ENCODE assay signal across 8 cellular contexts in the genomic region with DNA sequence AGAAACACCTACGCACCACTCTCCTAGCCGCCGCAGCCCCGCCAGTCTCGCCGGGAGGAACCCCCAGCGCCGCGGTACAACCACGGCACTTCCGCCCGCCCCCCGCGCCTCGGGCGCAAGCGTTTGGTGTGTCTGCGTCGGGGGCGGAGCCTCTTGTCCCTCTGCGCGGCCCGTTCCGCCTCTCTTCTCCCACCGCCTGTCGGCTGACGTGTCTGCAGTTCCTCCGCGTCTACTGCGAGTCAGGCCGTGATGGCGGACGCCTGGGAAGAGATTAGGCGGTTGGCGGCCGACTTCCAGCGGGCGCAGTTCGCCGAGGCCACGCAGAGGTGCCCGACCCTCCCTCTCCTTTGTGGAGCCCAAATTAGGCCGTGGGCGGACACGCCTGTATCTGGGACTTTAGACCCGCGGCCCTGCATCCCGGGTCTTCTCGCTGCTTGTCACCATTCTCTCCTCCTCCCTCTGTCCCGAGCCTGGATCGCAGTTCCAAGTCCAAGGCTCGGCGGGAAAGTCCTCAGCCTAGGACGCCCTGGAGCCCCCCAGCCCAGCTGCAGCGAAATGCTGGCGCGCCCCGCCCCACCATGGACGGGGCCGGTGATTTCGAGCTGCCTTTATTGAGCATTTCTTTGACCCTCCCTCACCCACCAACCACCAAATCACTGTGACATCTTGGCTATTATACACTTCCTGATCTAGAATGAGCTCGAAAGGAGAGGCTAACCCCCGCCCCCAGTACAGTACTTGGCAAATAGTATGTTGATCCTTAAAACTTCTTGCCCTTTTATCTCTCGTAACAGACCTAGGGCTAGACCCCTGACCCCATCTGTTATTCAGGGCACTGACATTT. TPM values are rescaled to one million over a fixed set of nuclear protein-coding genes. Genes with fewer than 3 reads are reported as not detected.
DNase-seq lines count a peak whose midpoint lies in the region; ATAC-seq and TF ChIP-seq lines count a peak whose summit lies in the region.

A gene (plus strand): TSS at position 182 of the 844 bp plus-strand sequence. CDS start 68 bp downstream, at position 250.

- POLR2A ChIA-PET in RWPE1 (lab: Yijun Ruan, JAX; ENCODE audit: low non-redundant PET) = interaction anchor here (0.7 kb wide), 1 partner anchor 102 kb away, joined by 3 read pairs; no protein-coding TSS in a partner anchor

- no peaks in the 10 kb centered on the region for H3K9me3 Mint-ChIP-seq in activated T-helper 2 cell treated with anti-CD3 and anti-CD28 coated beads, Interferon-gamma antibody, Interleukin-2, Interleukin-4, amounts not matched to agents 10 μg/mL and 5 μg/mL and 100 μg/mL, durations not matched to agents 14 hours and 24 hours and 36 hours
- H3K9me3 Mint-ChIP-seq in natural killer cell = no peaks in the 10 kb centered on the region

- H3K4me3 Mint-ChIP-seq in activated T-helper 2 cell treated with anti-CD3 and anti-CD28 coated beads, Interferon-gamma antibody, Interleukin-2, Interleukin-4, amounts not matched to agents 10 μg/mL and 5 μg/mL and 100 μg/mL, durations not matched to agents 14 hours and 24 hours and 36 hours (ENCODE audit: low read depth) = peak within 1 kb of the TSS; percentile 99
- H3K4me3 Mint-ChIP-seq in natural killer cell = peak within 1 kb of the TSS; percentile 98

- H3K36me3 Mint-ChIP-seq in activated T-helper 2 cell treated with anti-CD3 and anti-CD28 coated beads, Interferon-gamma antibody, Interleukin-2, Interleukin-4, amounts not matched to agents 10 μg/mL and 5 μg/mL and 100 μg/mL, durations not matched to agents 14 hours and 24 hours and 36 hours (ENCODE audit: low read depth) = peaks cover 19% of the 10 kb centered on the region
- H3K36me3 Mint-ChIP-seq in natural killer cell = peaks cover 8% of the 10 kb centered on the region

- peak; percentile 93 to 98 (median 94) for ATAC-seq in natural killer cell

- peak within 1 kb of the TSS; percentile 86 for H3K27ac ChIP-seq in RWPE1

- no peaks in the 10 kb centered on the region for H3K27me3 Mint-ChIP-seq in activated T-helper 2 cell treated with anti-CD3 and anti-CD28 coated beads, Interferon-gamma antibody, Interleukin-2, Interleukin-4, amounts not matched to agents 10 μg/mL and 5 μg/mL and 100 μg/mL, durations not matched to agents 14 hours and 24 hours and 36 hours (ENCODE audit: low read depth)
- H3K27me3 Mint-ChIP-seq in natural killer cell (ENCODE audit: low read depth in 2 of 2) = no peaks in the 10 kb centered on the region

- peaks cover 12% of the 10 kb centered on the region for H3K4me1 Mint-ChIP-seq in activated T-helper 2 cell treated with anti-CD3 and anti-CD28 coated beads, Interferon-gamma antibody, Interleukin-2, Interleukin-4, amounts not matched to agents 10 μg/mL and 5 μg/mL and 100 μg/mL, durations not matched to agents 14 hours and 24 hours and 36 hours (ENCODE audit: low read depth)
- H3K4me1 Mint-ChIP-seq in natural killer cell = peaks cover 14 to 35% of the 10 kb centered on the region in 2 donors

- CTCF ChIA-PET in RWPE1 (lab: Yijun Ruan, JAX) = interaction anchor here (0.5 kb wide), 1 partner anchor 918 kb away, joined by 3 read pairs; no protein-coding TSS in a partner anchor

- H3K27ac Mint-ChIP-seq in activated T-helper 2 cell treated with anti-CD3 and anti-CD28 coated beads, Interferon-gamma antibody, Interleukin-2, Interleukin-4, amounts not matched to agents 10 μg/mL and 5 μg/mL and 100 μg/mL, durations not matched to agents 14 hours and 24 hours and 36 hours = peak within 1 kb of the TSS; percentile 99
- peak within 1 kb of the TSS; percentile 98 to 99 for H3K27ac Mint-ChIP-seq in natural killer cell

- intact Hi-C loops in activated T-helper 2 cell treated with anti-CD3 and anti-CD28 coated beads, Interferon-gamma antibody, Interleukin-2, Interleukin-4, amounts not matched to agents 10 μg/mL and 5 μg/mL and 100 μg/mL, durations not matched to agents 14 hours and 24 hours and 36 hours (cut with micrococcal nuclease) = loop anchor here (1.0 to 10.0 kb wide), 8 partner anchors 17 to 945 kb away; a partner anchor contains a TSS
- intact Hi-C loops in natural killer cell (cut with micrococcal nuclease) = loop anchor here (1.0 to 5.0 kb wide), 4 partner anchors 25 to 945 kb away; a partner anchor contains a TSS

- TF ChIP-seq CTCF in LNCaP clone FGC (IDR thresholded peaks at IDR 0.05; ENCODE audit: control insufficient read depth, extremely low read depth, insufficient read depth) (0 out of 2 replicates have a peak, but pooled peaks have one; percentile 17), RWPE1 (conservative IDR thresholded peaks at IDR 0.05; ENCODE audit: low read depth) (no peak), natural killer cell (IDR thresholded peaks at IDR 0.05) (no peak)

- peak; percentile 97 for DNase-seq in Daoy (ENCODE audit: low read depth)
- peak; percentile 55 for DNase-seq in GOT3 (lab: John Stamatoyannopoulos, UW)
- peak; percentile 62 for DNase-seq in LNCaP clone FGC (ENCODE audit: low read depth)
- DNase-seq in RWPE1 (ENCODE audit: low spot score) = peak; percentile 76
- peak; percentile 90 for DNase-seq in activated T-helper 2 cell treated with anti-CD3 and anti-CD28 coated beads, Interferon-gamma antibody, Interleukin-2, Interleukin-4, amounts not matched to agents 10 μg/mL and 5 μg/mL and 100 μg/mL, durations not matched to agents 14 hours and 24 hours and 36 hours (ENCODE audit: low spot score)
- DNase-seq in fibroblast of peridontal ligament (ENCODE audit: extremely low read depth) = peak; percentile 84
- peak; percentile 89 for DNase-seq in natural killer cell
- peak; percentile 94 for DNase-seq in stimulated activated naive CD4-positive, alpha-beta T cell treated with Interleukin-2 at 50 U/mL for 16 hours (lab: John Stamatoyannopoulos, UW)

- H3K4me3 ChIP-seq in LNCaP clone FGC (ENCODE audit: low read depth, low read length) = peak within 1 kb of the TSS; percentile 79

RNA-seq across cellular contexts. Expression of the gene that starts here (rescaled TPM):
- total RNA-seq in Daoy (2014; rRNA removed; shearing (Covaris generic)) = 20.4 and 20.7 TPM in 2 replicates
- total RNA-seq in activated T-helper 2 cell treated with anti-CD3 and anti-CD28 coated beads, Interferon-gamma antibody, Interleukin-2, Interleukin-4, amounts not matched to agents 10 μg/mL and 5 μg/mL and 100 μg/mL, durations not matched to agents 14 hours and 24 hours and 36 hours = 27.0 and 27.3 TPM in 2 replicates
- total RNA-seq in natural killer cell = 10 to 100 TPM; 18.4 to 20.7 (median 19.0) TPM

Comparison
In these comparisons a context has a peak if more than half of its experiments do, and no peak if none do; other contexts are left out.
1. Peak in every context shown above with its lines: DNase-seq, ATAC-seq, H3K4me3 ChIP-seq and H3K27ac ChIP-seq.